Comparison of ENCODE assay signal across 22 cellular contexts in the genomic region with DNA sequence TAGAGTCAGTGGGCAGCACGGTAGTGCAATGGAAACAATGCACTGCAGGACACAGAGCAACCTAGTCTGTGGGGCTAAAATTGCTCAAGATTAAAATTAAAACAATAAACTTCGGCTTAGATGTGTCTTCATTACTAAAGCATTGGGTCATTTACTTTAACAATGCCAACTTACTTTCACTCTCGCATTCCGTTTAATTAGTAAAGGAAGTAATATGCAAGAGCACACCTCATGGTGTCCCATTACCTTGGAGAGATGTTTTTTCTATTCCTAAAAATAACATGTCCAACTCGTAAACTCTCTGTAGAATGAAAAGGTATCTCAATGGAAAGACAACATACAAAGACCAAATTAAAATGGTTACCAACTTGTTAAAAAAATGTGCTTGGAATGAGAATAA.
"Had no signal": no experiment of that assay in that cellular context is flagged by ENCODE, and none has a peak within 500 bp of the region (broad histone marks: within the 10 kb centered on the region; RNA-seq: fewer than 3 reads in every experiment).

No MANE protein-coding gene starts in this region.

- DNase-seq: activated CD4-positive, alpha-beta memory T cell treated with anti-CD3 and anti-CD28 coated beads, Interleukin-2, amount 10 ng/mL, durations not matched to agents 7 days and 5 days; activated CD4-positive, alpha-beta T cell treated with anti-CD3 and anti-CD28 coated beads for 1 hour; activated CD4-positive, alpha-beta T cell treated with anti-CD3 and anti-CD28 coated beads for 4 hours; activated CD4-positive, alpha-beta T cell treated with anti-CD3 and anti-CD28 coated beads, Interleukin-2, amount 10 ng/mL, durations not matched to agents 7 days and 5 days; activated CD4-positive, alpha-beta T cell treated with anti-CD3 and anti-CD28 coated beads, Interleukin-2, amount 50 U/mL, for 4 hours; activated CD8-positive, alpha-beta memory T cell treated with anti-CD3 and anti-CD28 coated beads, Interleukin-2, amount 50 U/mL, for 48 hours; activated gamma-delta T cell; activated naive CD4-positive, alpha-beta T cell; activated naive CD4-positive, alpha-beta T cell treated with anti-CD3 and anti-CD28 coated beads, Interleukin-2, amount 10 ng/mL, durations not matched to agents 7 days and 5 days; activated naive CD8-positive, alpha-beta T cell treated with anti-CD3 and anti-CD28 coated beads, Interleukin-2, amount 10 ng/mL, durations not matched to agents 7 days and 5 days; activated T-cell treated with anti-CD3 and anti-CD28 coated beads for 4 hours; activated T-cell treated with anti-CD3 and anti-CD28 coated beads, Interleukin-2, amount 50 U/mL, for 24 hours; activated T-cell treated with anti-CD3 and anti-CD28 coated beads, Interleukin-2, amount 50 U/mL, for 72 hours; brain microvascular endothelial cell; dorsolateral prefrontal cortex; effector memory CD8-positive, alpha-beta T cell; erythroblast; foreskin keratinocyte; gastrocnemius medialis; heart right ventricle; T-helper 2 cell had no signal

- ATAC-seq: activated naive CD4-positive, alpha-beta T cell treated with anti-CD3 and anti-CD28 coated beads, Interleukin-2, amount 50 U/mL, for 72 hours; activated T-cell treated with anti-CD3 and anti-CD28 coated beads, Interleukin-2, amount 50 U/mL, for 72 hours; effector memory CD8-positive, alpha-beta T cell; foreskin keratinocyte; gastrocnemius medialis; heart right ventricle had no signal
